ENCODE assay signal across 1 cellular context in the genomic region with DNA sequence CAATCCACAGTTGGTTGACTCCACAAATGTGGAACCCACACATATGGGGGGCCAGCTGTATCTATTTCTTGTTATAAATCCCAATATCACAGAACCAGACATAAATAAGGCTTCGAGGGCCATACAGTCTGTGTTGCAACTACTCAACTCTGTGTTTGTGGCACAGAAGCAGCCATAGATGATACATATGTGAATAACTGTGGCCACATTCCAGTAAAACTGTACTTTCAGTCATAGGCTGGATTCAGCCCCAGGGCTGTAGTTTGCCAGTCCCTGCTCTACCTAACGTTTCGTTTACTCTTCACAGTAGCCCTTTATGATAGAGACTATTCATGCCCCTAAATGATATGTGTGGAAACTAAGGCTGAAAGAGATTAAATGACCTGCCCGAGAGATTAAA.
TF ChIP-seq lines count a peak whose summit lies in the region.

No MANE protein-coding gene starts in this region.

TF ChIP-seq in HepG2, 621 proteins besides CTCF, POLR2A, EP300 and RAD21 (continued from another document):
- TF ChIP-seq ZFYVE20 (CRISPR knock-in tag; IDR thresholded peaks at IDR 0.05; ENCODE audit: borderline replicate concordance, low read depth) (no peak), CHD2 (IDR thresholded peaks at IDR 0.05; ENCODE audit: low read depth, low read length) (no peak), HDAC1 (CRISPR knock-in tag; IDR thresholded peaks at IDR 0.05) (no peak), ZNF780A (CRISPR knock-in tag; IDR thresholded peaks at IDR 0.05) (no peak), ARHGAP35 (CRISPR knock-in tag; IDR thresholded peaks at IDR 0.05; ENCODE audit: borderline replicate concordance) (no peak), ZNF891 (CRISPR knock-in tag; IDR thresholded peaks at IDR 0.05) (no peak), ZFP36 (IDR thresholded peaks at IDR 0.05; ENCODE audit: borderline replicate concordance, low read depth, low read length, partially characterized antibody) (no peak), FLYWCH1 (CRISPR knock-in tag; IDR thresholded peaks at IDR 0.05) (no peak), ZNF563 (CRISPR knock-in tag; IDR thresholded peaks at IDR 0.05) (no peak), IRF2 (CRISPR knock-in tag; IDR thresholded peaks at IDR 0.05) (no peak), ZBTB20 (CRISPR knock-in tag; IDR thresholded peaks at IDR 0.05; ENCODE audit: borderline replicate concordance, low read depth) (no peak), ZNF572 (CRISPR knock-in tag; IDR thresholded peaks at IDR 0.05) (no peak), CCAR2 (optimal IDR thresholded peaks at IDR 0.05; ENCODE audit: low read depth, low read length) (no peak)
- TF ChIP-seq, protein P1, sequence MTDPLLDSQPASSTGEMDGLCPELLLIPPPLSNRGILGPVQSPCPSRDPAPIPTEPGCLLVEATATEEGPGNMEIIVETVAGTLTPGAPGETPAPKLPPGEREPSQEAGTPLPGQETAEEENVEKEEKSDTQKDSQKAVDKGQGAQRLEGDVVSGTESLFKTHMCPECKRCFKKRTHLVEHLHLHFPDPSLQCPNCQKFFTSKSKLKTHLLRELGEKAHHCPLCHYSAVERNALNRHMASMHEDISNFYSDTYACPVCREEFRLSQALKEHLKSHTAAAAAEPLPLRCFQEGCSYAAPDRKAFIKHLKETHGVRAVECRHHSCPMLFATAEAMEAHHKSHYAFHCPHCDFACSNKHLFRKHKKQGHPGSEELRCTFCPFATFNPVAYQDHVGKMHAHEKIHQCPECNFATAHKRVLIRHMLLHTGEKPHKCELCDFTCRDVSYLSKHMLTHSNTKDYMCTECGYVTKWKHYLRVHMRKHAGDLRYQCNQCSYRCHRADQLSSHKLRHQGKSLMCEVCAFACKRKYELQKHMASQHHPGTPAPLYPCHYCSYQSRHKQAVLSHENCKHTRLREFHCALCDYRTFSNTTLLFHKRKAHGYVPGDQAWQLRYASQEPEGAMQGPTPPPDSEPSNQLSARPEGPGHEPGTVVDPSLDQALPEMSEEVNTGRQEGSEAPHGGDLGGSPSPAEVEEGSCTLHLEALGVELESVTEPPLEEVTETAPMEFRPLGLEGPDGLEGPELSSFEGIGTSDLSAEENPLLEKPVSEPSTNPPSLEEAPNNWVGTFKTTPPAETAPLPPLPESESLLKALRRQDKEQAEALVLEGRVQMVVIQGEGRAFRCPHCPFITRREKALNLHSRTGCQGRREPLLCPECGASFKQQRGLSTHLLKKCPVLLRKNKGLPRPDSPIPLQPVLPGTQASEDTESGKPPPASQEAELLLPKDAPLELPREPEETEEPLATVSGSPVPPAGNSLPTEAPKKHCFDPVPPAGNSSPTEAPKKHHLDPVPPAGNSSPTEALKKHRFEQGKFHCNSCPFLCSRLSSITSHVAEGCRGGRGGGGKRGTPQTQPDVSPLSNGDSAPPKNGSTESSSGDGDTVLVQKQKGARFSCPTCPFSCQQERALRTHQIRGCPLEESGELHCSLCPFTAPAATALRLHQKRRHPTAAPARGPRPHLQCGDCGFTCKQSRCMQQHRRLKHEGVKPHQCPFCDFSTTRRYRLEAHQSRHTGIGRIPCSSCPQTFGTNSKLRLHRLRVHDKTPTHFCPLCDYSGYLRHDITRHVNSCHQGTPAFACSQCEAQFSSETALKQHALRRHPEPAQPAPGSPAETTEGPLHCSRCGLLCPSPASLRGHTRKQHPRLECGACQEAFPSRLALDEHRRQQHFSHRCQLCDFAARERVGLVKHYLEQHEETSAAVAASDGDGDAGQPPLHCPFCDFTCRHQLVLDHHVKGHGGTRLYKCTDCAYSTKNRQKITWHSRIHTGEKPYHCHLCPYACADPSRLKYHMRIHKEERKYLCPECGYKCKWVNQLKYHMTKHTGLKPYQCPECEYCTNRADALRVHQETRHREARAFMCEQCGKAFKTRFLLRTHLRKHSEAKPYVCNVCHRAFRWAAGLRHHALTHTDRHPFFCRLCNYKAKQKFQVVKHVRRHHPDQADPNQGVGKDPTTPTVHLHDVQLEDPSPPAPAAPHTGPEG (CRISPR knock-in tag; IDR thresholded peaks at IDR 0.05) = no peak
- TF ChIP-seq, protein P2, sequence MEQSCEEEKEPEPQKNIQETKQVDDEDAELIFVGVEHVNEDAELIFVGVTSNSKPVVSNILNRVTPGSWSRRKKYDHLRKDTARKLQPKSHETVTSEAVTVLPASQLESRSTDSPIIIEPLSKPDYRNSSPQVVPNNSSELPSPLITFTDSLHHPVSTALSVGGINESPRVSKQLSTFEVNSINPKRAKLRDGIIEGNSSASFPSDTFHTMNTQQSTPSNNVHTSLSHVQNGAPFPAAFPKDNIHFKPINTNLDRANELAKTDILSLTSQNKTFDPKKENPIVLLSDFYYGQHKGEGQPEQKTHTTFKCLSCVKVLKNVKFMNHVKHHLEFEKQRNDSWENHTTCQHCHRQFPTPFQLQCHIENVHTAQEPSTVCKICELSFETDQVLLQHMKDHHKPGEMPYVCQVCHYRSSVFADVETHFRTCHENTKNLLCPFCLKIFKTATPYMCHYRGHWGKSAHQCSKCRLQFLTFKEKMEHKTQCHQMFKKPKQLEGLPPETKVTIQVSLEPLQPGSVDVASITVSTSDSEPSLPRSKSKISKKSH (CRISPR knock-in tag; IDR thresholded peaks at IDR 0.05; ENCODE audit: borderline replicate concordance) = no peak
- TF ChIP-seq, protein P3, sequence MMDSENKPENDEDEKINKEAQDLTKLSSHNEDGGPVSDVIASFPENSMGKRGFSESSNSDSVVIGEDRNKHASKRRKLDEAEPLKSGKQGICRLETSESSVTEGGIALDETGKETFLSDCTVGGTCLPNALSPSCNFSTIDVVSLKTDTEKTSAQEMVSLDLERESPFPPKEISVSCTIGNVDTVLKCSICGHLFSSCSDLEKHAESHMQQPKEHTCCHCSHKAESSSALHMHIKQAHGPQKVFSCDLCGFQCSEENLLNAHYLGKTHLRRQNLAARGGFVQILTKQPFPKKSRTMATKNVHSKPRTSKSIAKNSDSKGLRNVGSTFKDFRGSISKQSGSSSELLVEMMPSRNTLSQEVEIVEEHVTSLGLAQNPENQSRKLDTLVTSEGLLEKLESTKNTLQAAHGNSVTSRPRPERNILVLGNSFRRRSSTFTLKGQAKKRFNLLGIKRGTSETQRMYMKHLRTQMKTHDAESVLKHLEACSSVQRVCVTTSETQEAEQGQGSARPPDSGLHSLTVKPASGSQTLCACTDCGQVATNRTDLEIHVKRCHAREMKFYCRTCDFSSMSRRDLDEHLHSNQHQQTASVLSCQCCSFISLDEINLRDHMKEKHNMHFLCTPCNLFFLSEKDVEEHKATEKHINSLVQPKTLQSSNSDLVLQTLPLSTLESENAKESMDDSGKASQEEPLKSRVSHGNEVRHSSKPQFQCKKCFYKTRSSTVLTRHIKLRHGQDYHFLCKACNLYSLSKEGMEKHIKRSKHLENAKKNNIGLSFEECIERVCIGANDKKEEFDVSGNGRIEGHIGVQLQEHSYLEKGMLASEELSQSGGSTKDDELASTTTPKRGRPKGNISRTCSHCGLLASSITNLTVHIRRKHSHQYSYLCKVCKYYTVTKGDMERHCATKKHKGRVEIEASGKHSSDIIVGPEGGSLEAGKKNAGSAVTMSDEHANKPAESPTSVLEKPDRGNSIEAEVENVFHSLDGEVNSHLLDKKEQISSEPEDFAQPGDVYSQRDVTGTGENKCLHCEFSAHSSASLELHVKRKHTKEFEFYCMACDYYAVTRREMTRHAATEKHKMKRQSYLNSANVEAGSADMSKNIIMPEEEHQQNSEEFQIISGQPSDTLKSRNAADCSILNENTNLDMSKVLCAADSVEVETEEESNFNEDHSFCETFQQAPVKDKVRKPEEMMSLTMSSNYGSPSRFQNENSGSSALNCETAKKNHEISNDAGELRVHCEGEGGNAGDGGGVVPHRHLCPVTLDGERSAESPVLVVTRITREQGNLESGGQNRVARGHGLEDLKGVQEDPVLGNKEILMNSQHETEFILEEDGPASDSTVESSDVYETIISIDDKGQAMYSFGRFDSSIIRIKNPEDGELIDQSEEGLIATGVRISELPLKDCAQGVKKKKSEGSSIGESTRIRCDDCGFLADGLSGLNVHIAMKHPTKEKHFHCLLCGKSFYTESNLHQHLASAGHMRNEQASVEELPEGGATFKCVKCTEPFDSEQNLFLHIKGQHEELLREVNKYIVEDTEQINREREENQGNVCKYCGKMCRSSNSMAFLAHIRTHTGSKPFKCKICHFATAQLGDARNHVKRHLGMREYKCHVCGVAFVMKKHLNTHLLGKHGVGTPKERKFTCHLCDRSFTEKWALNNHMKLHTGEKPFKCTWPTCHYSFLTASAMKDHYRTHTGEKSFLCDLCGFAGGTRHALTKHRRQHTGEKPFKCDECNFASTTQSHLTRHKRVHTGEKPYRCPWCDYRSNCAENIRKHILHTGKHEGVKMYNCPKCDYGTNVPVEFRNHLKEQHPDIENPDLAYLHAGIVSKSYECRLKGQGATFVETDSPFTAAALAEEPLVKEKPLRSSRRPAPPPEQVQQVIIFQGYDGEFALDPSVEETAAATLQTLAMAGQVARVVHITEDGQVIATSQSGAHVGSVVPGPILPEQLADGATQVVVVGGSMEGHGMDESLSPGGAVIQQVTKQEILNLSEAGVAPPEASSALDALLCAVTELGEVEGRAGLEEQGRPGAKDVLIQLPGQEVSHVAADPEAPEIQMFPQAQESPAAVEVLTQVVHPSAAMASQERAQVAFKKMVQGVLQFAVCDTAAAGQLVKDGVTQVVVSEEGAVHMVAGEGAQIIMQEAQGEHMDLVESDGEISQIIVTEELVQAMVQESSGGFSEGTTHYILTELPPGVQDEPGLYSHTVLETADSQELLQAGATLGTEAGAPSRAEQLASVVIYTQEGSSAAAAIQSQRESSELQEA (CRISPR knock-in tag; IDR thresholded peaks at IDR 0.05; ENCODE audit: not compliant biosample characterization) = no peak
